ENCODE assay signal across 10 cellular contexts in the genomic region with DNA sequence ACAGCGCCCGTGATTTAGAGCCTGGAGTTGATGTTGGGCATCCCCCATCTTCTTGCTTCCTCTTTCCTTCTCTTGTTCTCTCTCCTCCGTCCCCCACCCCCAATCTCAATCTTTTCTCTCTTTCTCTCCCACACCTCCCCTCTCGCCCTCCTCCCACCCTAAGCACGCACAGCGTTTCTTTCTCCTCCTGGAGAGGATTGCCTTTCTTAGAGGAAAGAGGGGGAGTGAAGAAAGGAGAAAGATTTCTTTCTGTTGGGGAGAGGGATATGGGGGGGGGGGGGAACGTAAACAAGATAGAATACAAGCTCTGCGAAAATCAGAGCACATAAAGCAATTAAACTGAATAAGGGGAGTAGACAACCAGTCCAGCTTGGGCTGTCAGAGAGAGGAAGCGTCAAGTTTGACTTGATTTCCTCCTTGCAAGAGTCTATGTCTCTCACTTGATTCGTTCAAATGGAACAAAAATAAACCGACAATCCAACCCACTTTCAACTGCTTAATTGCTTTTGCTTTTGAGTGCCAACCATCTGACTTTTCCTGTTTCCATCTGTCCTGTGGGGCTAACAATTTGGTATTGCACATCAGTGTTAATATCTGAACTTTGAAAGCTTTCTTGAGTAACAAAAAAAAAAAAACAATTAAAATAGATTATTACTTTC. TPM values are rescaled to one million over a fixed set of nuclear protein-coding genes. Genes with fewer than 3 reads are reported as not detected.
A peak's percentile ranks its signal among the peaks of the same experiment; 100 is the strongest.
DNase-seq lines count a peak whose midpoint lies in the region; FAIRE-seq and TF ChIP-seq lines count a peak whose summit lies in the region.
"Had no signal": no experiment of that assay in that cellular context is flagged by ENCODE, and none has a peak within 500 bp of the region (broad histone marks: within the 10 kb centered on the region; RNA-seq: fewer than 3 reads in every experiment).

No MANE protein-coding gene starts in this region.

- peak overlapping the region; percentile 82 for H3K9ac ChIP-seq in BLaER1

- POLR2A ChIA-PET in RWPE1 (lab: Yijun Ruan, JAX; ENCODE audit: low non-redundant PET), result no interaction called here

- peak overlapping the region; percentile 91 for H3K4me3 ChIP-seq in BLaER1
- peak overlapping the region; percentile 58 for H3K4me3 ChIP-seq in MG63
- H3K4me3 ChIP-seq in choroid plexus epithelial cell (ENCODE audit: low read depth, low read length), result peak overlapping the region; percentile 80

- H3K27me3 Mint-ChIP-seq in nephron progenitor cell (ENCODE audit: low read depth, poor library complexity), result peaks cover 16% of the 10 kb centered on the region
- H3K27me3 Mint-ChIP-seq in chondrocyte (ENCODE audit: low read depth), result peaks cover 57% of the 10 kb centered on the region

- TF ChIP-seq CTCF in choroid plexus epithelial cell (conservative IDR thresholded peaks at IDR 0.05; ENCODE audit: low read depth, low read length) (no peak), nephron progenitor cell (IDR thresholded peaks at IDR 0.05) (no peak), chondrocyte (IDR thresholded peaks at IDR 0.05) (no peak), RWPE1 (conservative IDR thresholded peaks at IDR 0.05; ENCODE audit: low read depth) (no peak)

- H4K20me1 ChIP-seq in BLaER1, result peaks cover 9% of the 10 kb centered on the region

- CTCF ChIA-PET in RWPE1 (lab: Yijun Ruan, JAX), result interaction anchor here (0.6 kb wide), 1 partner anchor 203 kb away, joined by 3 read pairs; no protein-coding TSS in a partner anchor

- H3K27ac ChIP-seq in BLaER1 (peak overlapping the region; percentile 76), RWPE1 (no peak overlapping the region)
- H3K27ac ChIP-seq: foreskin keratinocyte, skin epidermis had no signal

- FAIRE-seq in GM19239 (lab: Jason Lieb, UNC), result no peak

- peak overlapping the region; percentile 77 for H3K4me2 ChIP-seq in BLaER1

- H3K27ac Mint-ChIP-seq in nephron progenitor cell, result peak overlapping the region; percentile 75
- H3K27ac Mint-ChIP-seq in chondrocyte (ENCODE audit: unreplicated experiment), result no peak overlapping the region

- no peak for DNase-seq in MG63
- DNase-seq in choroid plexus epithelial cell (ENCODE audit: low read depth), result peak; percentile 11
- DNase-seq in nephron progenitor cell, result no peak
- no peak for DNase-seq in GM19239 (ENCODE audit: insufficient read length, low spot score)
- DNase-seq in chondrocyte (ENCODE audit: low spot score), result no peak
- DNase-seq in NCI-H526 treated with DMSO at 0.1 percent for 48 hours (lab: John Stamatoyannopoulos, UW), result no peak
- DNase-seq in RWPE1 (ENCODE audit: low spot score), result no peak

- H3K4me3 Mint-ChIP-seq in nephron progenitor cell (peak overlapping the region; percentile 94), chondrocyte (ENCODE audit: unreplicated experiment) (no peak overlapping the region)

- no peaks in the 10 kb centered on the region for H3K36me3 Mint-ChIP-seq in nephron progenitor cell (ENCODE audit: low read depth)
- H3K36me3 Mint-ChIP-seq in chondrocyte (ENCODE audit: low read depth), result no peaks in the 10 kb centered on the region

- H3K36me3 ChIP-seq in BLaER1 (no peaks in the 10 kb centered on the region), MG63 (no peaks in the 10 kb centered on the region)

- no peaks in the 10 kb centered on the region for H3K9me3 Mint-ChIP-seq in nephron progenitor cell
- no peaks in the 10 kb centered on the region for H3K9me3 Mint-ChIP-seq in chondrocyte (ENCODE audit: low read depth)

- H3K4me1 Mint-ChIP-seq in nephron progenitor cell (peaks cover 46% of the 10 kb centered on the region), chondrocyte (ENCODE audit: low read depth) (peaks cover 18% of the 10 kb centered on the region)

- H3K9me3 ChIP-seq in BLaER1 (no peaks in the 10 kb centered on the region), MG63 (no peaks in the 10 kb centered on the region)

- H3K4me1 ChIP-seq in BLaER1, result peaks cover 61% of the 10 kb centered on the region

- no peaks in the 10 kb centered on the region for H3K27me3 ChIP-seq in BLaER1
- no peaks in the 10 kb centered on the region for H3K27me3 ChIP-seq in MG63

RNA-seq across cellular contexts. Expression of gene SYT1, which starts 0.9 kb away (rescaled TPM):
- total RNA-seq in MG63 (2014; rRNA removed; shearing (Covaris generic); ENCODE audit: low replicate concordance), result not detected in 2 replicates
- total RNA-seq in chondrocyte, result 0.37 to 2.1 TPM (median 0.64 TPM) in 3 replicates
